Comparison of ENCODE assay signal across 2 cellular contexts in genomic region chr2:28981016-28981441, GRCh38.
TF ChIP-seq lines count a peak whose summit lies in the region.

Gene TOGARAM2, plus strand, starts transcription at chr2:28981298. Its CDS starts 13,537 bp downstream, at chr2:28994835.

TF ChIP-seq in GM23338, 12 proteins besides CTCF, POLR2A, EP300 and RAD21 (continued from another document):
- TF ChIP-seq ZNF462 (CRISPR knock-in tag; IDR thresholded peaks at IDR 0.05) = no peak
- no peak for TF ChIP-seq ZNF331 (CRISPR knock-in tag; IDR thresholded peaks at IDR 0.05; ENCODE audit: low read depth)
- TF ChIP-seq ZNF114 (CRISPR knock-in tag; IDR thresholded peaks at IDR 0.05) = no peak
- TF ChIP-seq POLR2AphosphoS5 (IDR thresholded peaks at IDR 0.05; ENCODE audit: low read depth) = no peak
- TF ChIP-seq STAT1 (IDR thresholded peaks at IDR 0.05; ENCODE audit: unreplicated experiment) = no peak
- no peak for TF ChIP-seq NANOG (IDR thresholded peaks at IDR 0.05; ENCODE audit: borderline replicate concordance)

TF ChIP-seq in WTC11, 78 proteins besides CTCF, POLR2A, EP300 and RAD21 (continued from another document):
- TF ChIP-seq ERG (CRISPR knock-in tag; IDR thresholded peaks at IDR 0.05) = no peak
- TF ChIP-seq JAZF1 (CRISPR knock-in tag; IDR thresholded peaks at IDR 0.05) = no peak
- TF ChIP-seq NFYB (CRISPR knock-in tag; conservative IDR thresholded peaks at IDR 0.05; ENCODE audit: low read depth) = no peak
